23 cellular contexts compared by ENCODE assay signal in the genomic region with DNA sequence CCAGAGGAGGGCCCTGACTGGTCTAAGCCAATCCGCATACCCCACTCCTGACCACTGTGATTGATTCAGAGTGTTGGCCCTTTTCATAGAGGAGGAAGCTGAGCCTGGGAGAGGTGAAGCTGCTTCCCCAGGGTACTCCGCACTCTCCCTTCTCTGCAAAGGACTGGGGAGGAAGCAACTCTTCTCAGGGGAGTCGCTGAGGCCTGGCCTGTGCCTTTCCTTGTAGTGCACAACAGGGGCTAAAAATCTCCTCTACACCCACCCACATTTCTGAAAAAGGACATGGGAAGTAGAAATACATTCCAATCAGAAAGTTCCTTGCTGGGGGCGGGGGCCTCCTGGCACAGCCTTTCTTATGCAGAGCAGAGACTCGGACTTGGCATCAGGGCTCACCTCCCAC. TPM values are rescaled to one million over a fixed set of nuclear protein-coding genes. Genes with fewer than 3 reads are reported as not detected.
"Had no signal": no experiment of that assay in that cellular context is flagged by ENCODE, and none has a peak within 500 bp of the region (broad histone marks: within the 10 kb centered on the region; RNA-seq: fewer than 3 reads in every experiment).

No MANE protein-coding gene starts in this region.

- H3K36me3 Mint-ChIP-seq: natural killer cell treated with Interleukin-12 subunit alpha and Interleukin-12 subunit beta and Interleukin-15 and Interleukin-18, amount 100 ng/mL, for 72 hours; neural progenitor cell; type B pancreatic cell had no signal

- H3K27me3 Mint-ChIP-seq: type B pancreatic cell had no signal

- DNase-seq: effector memory CD8-positive, alpha-beta T cell; head of caudate nucleus; left ventricle myocardium superior; nucleus accumbens; stimulated activated CD4-positive, alpha-beta T cell treated with anti-CD3 and anti-CD28 coated beads, Interleukin-12 subunit alpha, Interleukin-12 subunit beta, amount 100 ng/mL, for 4 hours; stimulated activated CD4-positive, alpha-beta T cell treated with anti-CD3 and anti-CD28 coated beads, Interleukin-1b, Interleukin-23, amount 100 ng/mL, for 48 hours; stimulated activated CD4-positive, alpha-beta T cell treated with anti-CD3 and anti-CD28 coated beads, Interleukin-4, amount 100 ng/mL, for 1 hour; stimulated activated CD8-positive, alpha-beta memory T cell treated with anti-CD3 and anti-CD28 coated beads, Interleukin-4, amount 100 ng/mL, for 48 hours; stimulated activated naive CD4-positive, alpha-beta T cell treated with Interleukin-2 at 50 U/mL for 16 hours; stomach; substantia nigra; tibial artery had no signal

- H3K27ac ChIP-seq: coronary artery, lower lobe of right lung, neural progenitor cell, prostate gland, right atrium auricular region, testis, tibial artery had no signal

- ATAC-seq: effector memory CD8-positive, alpha-beta T cell; left ventricle myocardium superior; natural killer cell treated with Interleukin-12 subunit alpha and Interleukin-12 subunit beta and Interleukin-15 and Interleukin-18, amount 100 ng/mL, for 72 hours; sciatic nerve had no signal

- H3K36me3 ChIP-seq: lower lobe of right lung, neural progenitor cell, prostate gland, right atrium auricular region, stomach, tibial artery had no signal

- H3K4me1 ChIP-seq: lower lobe of right lung had no signal

- H3K4me3 Mint-ChIP-seq: effector memory CD8-positive, alpha-beta T cell; natural killer cell treated with Interleukin-12 subunit alpha and Interleukin-12 subunit beta and Interleukin-15 and Interleukin-18, amount 100 ng/mL, for 72 hours; neural progenitor cell; type B pancreatic cell had no signal

- H3K4me3 ChIP-seq: coronary artery, lower lobe of right lung, neural progenitor cell, prostate gland, right atrium auricular region, smooth muscle cell, stomach, testis, tibial artery had no signal

- H3K9me3 Mint-ChIP-seq: effector memory CD8-positive, alpha-beta T cell; natural killer cell treated with Interleukin-12 subunit alpha and Interleukin-12 subunit beta and Interleukin-15 and Interleukin-18, amount 100 ng/mL, for 72 hours; type B pancreatic cell had no signal

- H3K9me3 ChIP-seq: lower lobe of right lung, prostate gland, right atrium auricular region, stomach, testis, tibial artery had no signal

- H3K4me2 ChIP-seq: neural progenitor cell, smooth muscle cell had no signal

- H2AFZ ChIP-seq: neural progenitor cell had no signal

- H3K9ac ChIP-seq: neural progenitor cell had no signal

- H3K27me3 ChIP-seq: neural progenitor cell, right atrium auricular region, testis had no signal

- H3K27ac Mint-ChIP-seq: natural killer cell treated with Interleukin-12 subunit alpha and Interleukin-12 subunit beta and Interleukin-15 and Interleukin-18, amount 100 ng/mL, for 72 hours; type B pancreatic cell had no signal

RNA-seq across cellular contexts. Expression of a gene that starts 22.2 kb away (rescaled TPM):
- total RNA-seq: fibroblast of villous mesenchyme; natural killer cell treated with Interleukin-12 subunit alpha and Interleukin-12 subunit beta and Interleukin-15 and Interleukin-18, amount 100 ng/mL, for 72 hours had no signal
